ENCODE assay signal across 11 cellular contexts in the genomic region with DNA sequence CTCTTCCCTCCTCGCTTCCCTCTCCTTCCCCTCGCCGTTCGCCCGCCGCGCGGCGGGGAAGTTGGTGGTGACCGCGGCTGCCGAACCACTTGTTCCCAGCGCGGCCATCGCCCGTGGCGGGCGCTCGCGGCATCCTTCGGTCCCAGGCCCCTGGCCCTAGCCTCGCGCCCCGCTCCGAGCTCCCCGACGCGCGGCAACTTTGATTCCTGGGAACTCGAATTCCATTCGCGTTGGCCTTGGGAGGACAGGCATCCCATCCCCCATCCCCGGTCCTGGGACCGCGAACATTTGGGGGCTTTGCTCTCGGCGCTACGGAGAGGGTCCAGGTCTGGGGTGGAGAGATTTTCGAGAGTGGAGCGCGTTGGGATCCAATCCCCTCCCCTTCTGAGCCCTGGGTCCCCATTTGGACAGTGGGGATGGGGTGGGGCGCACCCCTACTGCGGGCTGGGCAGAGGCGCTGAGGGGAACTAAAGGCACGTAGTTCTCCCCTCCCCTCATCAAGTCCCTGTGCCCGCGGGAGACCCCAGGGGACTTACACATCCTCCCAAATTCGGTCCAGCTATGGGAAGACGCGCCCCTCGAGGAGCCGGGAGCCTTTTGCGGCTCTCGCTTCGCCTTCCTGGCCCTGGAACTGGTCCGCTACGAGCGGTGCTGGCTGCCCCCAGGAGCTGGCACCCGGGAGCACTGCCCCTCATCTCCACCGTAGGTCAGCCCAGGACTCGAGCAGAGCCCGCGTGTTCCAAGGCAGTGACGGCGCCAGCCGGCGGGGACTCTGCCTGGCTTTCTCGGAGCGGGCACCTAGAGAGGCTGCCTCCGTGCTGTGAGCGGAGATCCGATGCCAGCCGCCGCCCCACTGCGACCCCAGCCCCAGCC. TPM values are rescaled to one million over a fixed set of nuclear protein-coding genes. Genes with fewer than 3 reads are reported as not detected.
DNase-seq lines count a peak whose midpoint lies in the region; ATAC-seq, FAIRE-seq and TF ChIP-seq lines count a peak whose summit lies in the region.
"Had no signal": no experiment of that assay in that cellular context is flagged by ENCODE, and none has a peak within 500 bp of the region (broad histone marks: within the 10 kb centered on the region; RNA-seq: fewer than 3 reads in every experiment).

No MANE protein-coding gene starts in this region.

- H3K27me3 Mint-ChIP-seq in activated T-cell treated with anti-CD3 and anti-CD28 coated beads, Interleukin-2, amount 50 U/mL, for 72 hours (ENCODE audit: low read depth) = peaks cover 57% of the 10 kb centered on the region

- no peaks in the 10 kb centered on the region for H3K9me1 ChIP-seq in keratinocyte (ENCODE audit: control insufficient read depth, extremely low read depth, insufficient read depth, low read length)

- no peak overlapping the region for H3K4me3 ChIP-seq in keratinocyte (ENCODE audit: control insufficient read depth in 2 of 3, extremely low read depth in 1 of 3, insufficient read depth in 2 of 3, low read depth in 1 of 3, low read length in 3 of 3)

- no peaks in the 10 kb centered on the region for H3K36me3 ChIP-seq in keratinocyte (ENCODE audit: control insufficient read depth in 2 of 2, extremely low read depth in 1 of 2, insufficient read depth in 2 of 2, low read length in 2 of 2)

- no peak for TF ChIP-seq CTCF in keratinocyte (optimal IDR thresholded peaks at IDR 0.05 in 1 of 3, IDR thresholded peaks at IDR 0.05 in 1 of 3, conservative IDR thresholded peaks at IDR 0.05 in 1 of 3; ENCODE audit: extremely low read depth in 1 of 3, insufficient read depth in 2 of 3, low read length in 3 of 3)

- no peak for FAIRE-seq in keratinocyte (lab: Jason Lieb, UNC)
- no peak for FAIRE-seq in GM12891 (lab: Jason Lieb, UNC)

- H3K9ac ChIP-seq in keratinocyte (ENCODE audit: control insufficient read depth, extremely low read depth, insufficient read depth, low read length) = no peak overlapping the region
- H3K9ac ChIP-seq: KMS-11 had no signal

- peaks cover 60% of the 10 kb centered on the region for H3K27me3 ChIP-seq in keratinocyte (ENCODE audit: control insufficient read depth, extremely low read depth, insufficient read depth, low read length)

- H3K4me1 Mint-ChIP-seq in activated T-cell treated with anti-CD3 and anti-CD28 coated beads, Interleukin-2, amount 50 U/mL, for 72 hours (ENCODE audit: low read depth) = no peaks in the 10 kb centered on the region
- peaks cover 8% of the 10 kb centered on the region for H3K4me1 Mint-ChIP-seq in stimulated activated effector memory CD8-positive, alpha-beta T cell treated with anti-CD3 and anti-CD28 coated beads, Interleukin-12 subunit alpha, Interleukin-12 subunit beta, amount 100 ng/mL, for 72 hours

- H3K9me3 ChIP-seq in keratinocyte (ENCODE audit: control insufficient read depth, low read depth, low read length) = no peaks in the 10 kb centered on the region

- no peak overlapping the region for H3K27ac Mint-ChIP-seq in activated T-cell treated with anti-CD3 and anti-CD28 coated beads, Interleukin-2, amount 50 U/mL, for 72 hours
- no peak overlapping the region for H3K27ac Mint-ChIP-seq in stimulated activated effector memory CD8-positive, alpha-beta T cell treated with anti-CD3 and anti-CD28 coated beads, Interleukin-12 subunit alpha, Interleukin-12 subunit beta, amount 100 ng/mL, for 72 hours

- peak overlapping the region; percentile 42 for H3K4me2 ChIP-seq in keratinocyte (ENCODE audit: control insufficient read depth, extremely low read depth, insufficient read depth, low read depth, low read length)
- H3K4me2 ChIP-seq: KMS-11 had no signal

- H4K20me1 ChIP-seq in keratinocyte (ENCODE audit: control insufficient read depth, extremely low read depth, insufficient read depth, low read length) = no peaks in the 10 kb centered on the region

- H3K4me3 Mint-ChIP-seq in activated T-cell treated with anti-CD3 and anti-CD28 coated beads, Interleukin-2, amount 50 U/mL, for 72 hours = peak overlapping the region; percentile 58 to 64
- peak overlapping the region; percentile 61 for H3K4me3 Mint-ChIP-seq in stimulated activated effector memory CD8-positive, alpha-beta T cell treated with anti-CD3 and anti-CD28 coated beads, Interleukin-12 subunit alpha, Interleukin-12 subunit beta, amount 100 ng/mL, for 72 hours

- no peak for ATAC-seq in activated T-cell treated with anti-CD3 and anti-CD28 coated beads, Interleukin-2, amount 50 U/mL, for 72 hours (replicated peaks in 1 of 2)
- no peak for ATAC-seq in stimulated activated effector memory CD8-positive, alpha-beta T cell treated with anti-CD3 and anti-CD28 coated beads, Interleukin-12 subunit alpha, Interleukin-12 subunit beta, amount 100 ng/mL, for 72 hours
- ATAC-seq in GM18868 (IDR thresholded peaks at IDR 0.05; ENCODE audit: unreplicated experiment) = no peak

- no peak for TF ChIP-seq POLR2A in GM12891 (IDR thresholded peaks at IDR 0.05; ENCODE audit: low read depth, low read length)

- H3K27ac ChIP-seq in keratinocyte (ENCODE audit: control insufficient read depth, insufficient read depth, low read length) = no peak overlapping the region
- H3K27ac ChIP-seq: KMS-11 had no signal

- no peak overlapping the region for H2AFZ ChIP-seq in keratinocyte (ENCODE audit: control insufficient read depth, low read length)

- no peaks in the 10 kb centered on the region for H3K9me3 Mint-ChIP-seq in activated T-cell treated with anti-CD3 and anti-CD28 coated beads, Interleukin-2, amount 50 U/mL, for 72 hours
- H3K9me3 Mint-ChIP-seq in stimulated activated effector memory CD8-positive, alpha-beta T cell treated with anti-CD3 and anti-CD28 coated beads, Interleukin-12 subunit alpha, Interleukin-12 subunit beta, amount 100 ng/mL, for 72 hours = no peaks in the 10 kb centered on the region

- dilution Hi-C loops in keratinocyte (cut with MboI; ENCODE audit: extremely low pct_ligation_motif_present, low sequenced_read_pairs) = no loop called here

- DNase-seq in NCI-H1417 (lab: John Stamatoyannopoulos, UW) (peak in 2 of 3 experiments; percentile 23 to 60), NCI-H1417 treated with DMSO at 0.1 percent for 48 hours (lab: John Stamatoyannopoulos, UW) (no peak), keratinocyte (ENCODE audit: low read depth, low spot score) (no peak), GM12891 (ENCODE audit: insufficient read length, low spot score) (no peak), islet precursor cell (no peak)
- DNase-seq in activated T-cell treated with anti-CD3 and anti-CD28 coated beads, Interleukin-2, amount 50 U/mL, for 72 hours = no peak
- DNase-seq in stimulated activated effector memory CD8-positive, alpha-beta T cell treated with anti-CD3 and anti-CD28 coated beads, Interleukin-12 subunit alpha, Interleukin-12 subunit beta, amount 100 ng/mL, for 72 hours (ENCODE audit: low spot score in 2 of 2) = no peak
- DNase-seq: ACHN; activated CD4-positive, CD25-positive, alpha-beta regulatory T cell had no signal

- no peaks in the 10 kb centered on the region for H3K79me2 ChIP-seq in keratinocyte (ENCODE audit: control insufficient read depth, insufficient read depth, low read length)

- no peaks in the 10 kb centered on the region for H3K4me1 ChIP-seq in keratinocyte (ENCODE audit: control insufficient read depth, extremely low read depth, insufficient read depth, low read length)

- H3K36me3 Mint-ChIP-seq in activated T-cell treated with anti-CD3 and anti-CD28 coated beads, Interleukin-2, amount 50 U/mL, for 72 hours (ENCODE audit: insufficient read depth in 2 of 2) = no peaks in the 10 kb centered on the region
- no peaks in the 10 kb centered on the region for H3K36me3 Mint-ChIP-seq in stimulated activated effector memory CD8-positive, alpha-beta T cell treated with anti-CD3 and anti-CD28 coated beads, Interleukin-12 subunit alpha, Interleukin-12 subunit beta, amount 100 ng/mL, for 72 hours

TF ChIP-seq in GM12891, 5 proteins besides CTCF, POLR2A, EP300 and RAD21:
- TF ChIP-seq PAX5 (IDR thresholded peaks at IDR 0.05; ENCODE audit: insufficient read depth, low read length, severe bottlenecking) (no peak), POU2F2 (IDR thresholded peaks at IDR 0.05; ENCODE audit: low read depth, low read length) (no peak)
TF ChIP-seq in GM12891: peak in this region for 0.

RNA-seq across cellular contexts. Expression of gene CDH23, which starts 0.9 kb away (rescaled TPM):
- total RNA-seq in activated T-cell treated with anti-CD3 and anti-CD28 coated beads, Interleukin-2, amount 50 U/mL, for 72 hours = 1 to 10 TPM; 1.1 to 2.8 TPM
- 0.01 TPM in 3 replicates for polyA plus RNA-seq in keratinocyte
- polyA plus RNA-seq in keratinocyte (2011; ENCODE audit: low read depth) = not detected
- not detected in 2 replicates for polyA plus RNA-seq in keratinocyte (2011; cell fraction: cytosol; rRNA removed)
- polyA plus RNA-seq in keratinocyte (2011; cell fraction: nucleus; rRNA removed) = 0.03 TPM in 1 of 2 replicates, not detected in the other
- polyA plus RNA-seq in keratinocyte (2012; ENCODE audit: low replicate concordance) = 0.04 TPM in 1 of 2 replicates, not detected in the other
- 0.03 to 0.30 TPM in 2 of 3 replicates, not detected in the other for polyA minus RNA-seq in keratinocyte
- polyA minus RNA-seq in keratinocyte (2011; cell fraction: cytosol; rRNA and poly(A)+ RNA removed) = not detected
- polyA minus RNA-seq in keratinocyte (2011; cell fraction: nucleus; rRNA and poly(A)+ RNA removed) = under 0.01 TPM in 1 of 2 replicates, not detected in the other
- 0.59 TPM for polyA plus RNA-seq in GM12891 (2012; ENCODE audit: low read depth, missing spikeins)

Comparison
In these comparisons a context has a peak if more than half of its experiments do, and no peak if none do; other contexts are left out.
1. DNase-seq: peak in NCI-H1417 (2 of 3); none in NCI-H1417 treated with DMSO at 0.1 percent for 48 hours (single experiment), activated T-cell treated with anti-CD3 and anti-CD28 coated beads, Interleukin-2, amount 50 U/mL, for 72 hours (0 of 2), keratinocyte (single experiment), stimulated activated effector memory CD8-positive, alpha-beta T cell treated with anti-CD3 and anti-CD28 coated beads, Interleukin-12 subunit alpha, Interleukin-12 subunit beta, amount 100 ng/mL, for 72 hours (0 of 2), GM12891 (single experiment) and islet precursor cell (single experiment).